In the genomic region with DNA sequence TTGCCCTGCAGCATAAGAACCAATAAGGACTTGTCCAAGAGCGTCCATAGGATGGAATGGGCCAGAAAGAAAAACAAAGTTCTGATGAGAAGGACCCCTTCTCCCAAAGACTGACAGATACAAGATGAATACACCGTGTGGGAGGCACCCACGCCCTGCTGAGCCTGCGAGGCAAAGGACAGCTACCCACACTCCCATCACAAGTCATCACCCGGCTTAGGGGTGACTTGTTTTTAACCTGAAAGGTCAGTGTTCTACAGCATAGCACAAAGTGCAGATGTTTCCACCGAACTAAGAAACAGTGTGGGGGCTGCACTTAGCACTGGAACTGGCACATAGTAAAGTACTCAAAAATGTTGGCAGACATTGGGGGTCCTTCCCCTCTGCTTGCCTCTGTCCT, we compare ENCODE assay signal across 18 cellular contexts. TPM values are rescaled to one million over a fixed set of nuclear protein-coding genes. Genes with fewer than 3 reads are reported as not detected.
A peak's percentile ranks its signal among the peaks of the same experiment; 100 is the strongest.
DNase-seq lines count a peak whose midpoint lies in the region; ATAC-seq and TF ChIP-seq lines count a peak whose summit lies in the region.
"Had no signal": no experiment of that assay in that cellular context is flagged by ENCODE, and none has a peak within 500 bp of the region (broad histone marks: within the 10 kb centered on the region; RNA-seq: fewer than 3 reads in every experiment).

No MANE protein-coding gene starts in this region.

- H3K79me2 ChIP-seq in GM23338 (replicated peaks; ENCODE audit: insufficient read depth), result peaks cover 5% of the 10 kb centered on the region; the same call in 1 of the 2 replicates

- H3K27me3 ChIP-seq in heart left ventricle, result no peaks in the 10 kb centered on the region
- peaks cover 0 to 13% of the 10 kb centered on the region in 2 experiments for H3K27me3 ChIP-seq in mesenchymal stem cell (ENCODE audit: control insufficient read depth in 1 of 2, insufficient read depth in 1 of 2, low read length in 2 of 2)
- H3K27me3 ChIP-seq in subcutaneous abdominal adipose tissue (ENCODE audit: control insufficient read depth in 5 of 5, insufficient read depth in 4 of 5, low read length in 5 of 5), result no peaks in the 10 kb centered on the region
- no peaks in the 10 kb centered on the region for H3K27me3 ChIP-seq in GM23338 (ENCODE audit: insufficient read depth)
- H3K27me3 ChIP-seq in Peyer's patch, result no peaks in the 10 kb centered on the region
- H3K27me3 ChIP-seq: cardiac muscle cell, esophagus squamous epithelium had no signal

- no peak overlapping the region for H4K91ac ChIP-seq in mesenchymal stem cell (ENCODE audit: low read length)

- H3K79me1 ChIP-seq in mesenchymal stem cell (replicated peaks; ENCODE audit: low read length, poor library complexity, severe bottlenecking), result peaks cover 7% of the 10 kb centered on the region

- H3K9me3 ChIP-seq in heart left ventricle (no peaks in the 10 kb centered on the region), mesenchymal stem cell (ENCODE audit: control insufficient read depth, low read length) (no peaks in the 10 kb centered on the region), subcutaneous abdominal adipose tissue (ENCODE audit: control insufficient read depth in 5 of 5, low read length in 5 of 5) (no peaks in the 10 kb centered on the region), Peyer's patch (no peaks in the 10 kb centered on the region)
- H3K9me3 ChIP-seq: esophagus squamous epithelium had no signal

- H3F3A ChIP-seq in GM23338 (replicated peaks; ENCODE audit: low read depth), result no peaks in the 10 kb centered on the region

- H2BK15ac ChIP-seq in mesenchymal stem cell (ENCODE audit: low read depth, poor library complexity, severe bottlenecking), result no peak overlapping the region

- H3K23ac ChIP-seq in mesenchymal stem cell (ENCODE audit: low read length in 2 of 2), result no peak overlapping the region

- 62 to 72% (median 68%) methylated on average over 6 of the region's 6 CpGs for WGBS in heart left ventricle, 4 donors
- WGBS in mesenchymal stem cell, result 97% methylated on average over 6 of the region's 6 CpGs

- POLR2A ChIA-PET in activated CD4-positive, alpha-beta memory T cell treated with anti-CD3 and anti-CD28 coated beads, Interleukin-2, amount 10 ng/mL, durations not matched to agents 7 days and 5 days (lab: Charles Lee), result interaction anchor here (1.2 kb wide), 1 partner anchor 20 kb away, joined by 3 read pairs; no protein-coding TSS in a partner anchor

- no peak overlapping the region for H2BK120ac ChIP-seq in mesenchymal stem cell (ENCODE audit: low read depth, low read length)

- H3K4me1 Mint-ChIP-seq in activated CD4-positive, alpha-beta memory T cell treated with anti-CD3 and anti-CD28 coated beads, Interleukin-2, amount 10 ng/mL, durations not matched to agents 7 days and 5 days, result peaks cover 69% of the 10 kb centered on the region
- peaks cover 15% of the 10 kb centered on the region for H3K4me1 Mint-ChIP-seq in GM23338

- no peak overlapping the region for H3K18ac ChIP-seq in mesenchymal stem cell (ENCODE audit: low read depth in 1 of 2, low read length in 2 of 2)

- no peak for DNase-seq in heart left ventricle
- no peak for DNase-seq in cardiac septum (ENCODE audit: low spot score)
- DNase-seq in activated CD4-positive, alpha-beta memory T cell treated with anti-CD3 and anti-CD28 coated beads, Interleukin-2, amount 10 ng/mL, durations not matched to agents 7 days and 5 days, result no peak
- DNase-seq in mesenchymal stem cell, result no peak
- no peak for DNase-seq in GM23338 (ENCODE audit: low spot score)
- DNase-seq in Peyer's patch, result no peak
- DNase-seq: esophagus squamous epithelium; glutamatergic neuron; NCI-H2081 treated with DMSO at 0.1 percent for 48 hours; NCI-H524; OCI-M1; SIG-M5; stimulated activated CD4-positive, alpha-beta T cell treated with anti-CD3 and anti-CD28 coated beads, Interleukin-15, amount 100 ng/mL, for 24 hours; WERI-Rb-1 had no signal

- H2BK5ac ChIP-seq in mesenchymal stem cell (ENCODE audit: low read depth, low read length, poor library complexity, severe bottlenecking), result no peak overlapping the region

- H4K20me1 ChIP-seq in GM23338 (replicated peaks; ENCODE audit: insufficient read depth), result no peaks in the 10 kb centered on the region; the same call in 1 of the 2 replicates

- H3K9me3 Mint-ChIP-seq in activated CD4-positive, alpha-beta memory T cell treated with anti-CD3 and anti-CD28 coated beads, Interleukin-2, amount 10 ng/mL, durations not matched to agents 7 days and 5 days, result no peaks in the 10 kb centered on the region
- H3K9me3 Mint-ChIP-seq in GM23338, result no peaks in the 10 kb centered on the region

- H3K9ac ChIP-seq in mesenchymal stem cell (ENCODE audit: low read length), result no peak overlapping the region
- peak overlapping the region in 2 of 5 donors; percentile 12 to 26 for H3K9ac ChIP-seq in subcutaneous abdominal adipose tissue (ENCODE audit: low read length in 5 of 5)

- H3K4me3 Mint-ChIP-seq in activated CD4-positive, alpha-beta memory T cell treated with anti-CD3 and anti-CD28 coated beads, Interleukin-2, amount 10 ng/mL, durations not matched to agents 7 days and 5 days, result no peak overlapping the region
- H3K4me3 Mint-ChIP-seq in GM23338, result no peak overlapping the region

- CTCF ChIA-PET in activated CD4-positive, alpha-beta memory T cell treated with anti-CD3 and anti-CD28 coated beads, Interleukin-2, amount 10 ng/mL, durations not matched to agents 7 days and 5 days (lab: Charles Lee), result interaction anchor here (1.2 to 1.9 kb wide), 2 partner anchors 15 to 48 kb away, joined by 3 to 6 read pairs; no protein-coding TSS in a partner anchor

- H3K4ac ChIP-seq in mesenchymal stem cell (ENCODE audit: low read depth in 1 of 2, low read length in 2 of 2), result no peak overlapping the region

- H2BK12ac ChIP-seq in mesenchymal stem cell (ENCODE audit: low read length in 2 of 2), result no peak overlapping the region

- H3K4me2 ChIP-seq in mesenchymal stem cell (ENCODE audit: low read length, poor library complexity, severe bottlenecking), result no peak overlapping the region
- no peak overlapping the region for H3K4me2 ChIP-seq in GM23338

- no peak for ATAC-seq in heart left ventricle
- no peak for ATAC-seq in GM18505 (IDR thresholded peaks at IDR 0.05; ENCODE audit: unreplicated experiment)
- ATAC-seq in GM23338, result no peak

- peak overlapping the region in 9 of 12 donors; percentile 6 to 89 (median 75) for H3K27ac ChIP-seq in heart left ventricle
- peak overlapping the region; percentile 85 for H3K27ac ChIP-seq in mesenchymal stem cell (ENCODE audit: low read length, poor library complexity, severe bottlenecking)
- H3K27ac ChIP-seq in subcutaneous abdominal adipose tissue (ENCODE audit: low read depth, low read length), result peak overlapping the region; percentile 88
- no peak overlapping the region for H3K27ac ChIP-seq in GM23338 (ENCODE audit: low read depth)
- peak overlapping the region in 1 of 4 donors; percentile 33 for H3K27ac ChIP-seq in Peyer's patch
- H3K27ac ChIP-seq: cardiac muscle cell, WERI-Rb-1 had no signal

- intact Hi-C loops in heart left ventricle (cut with DNase I) (loop anchor here in 1 of 10 donors (5.0 kb wide), 1 partner anchor 40 kb away; no protein-coding TSS in a partner anchor), cardiac septum (cut with DNase I) (no loop called here)

- no peaks in the 10 kb centered on the region for H3K27me3 Mint-ChIP-seq in activated CD4-positive, alpha-beta memory T cell treated with anti-CD3 and anti-CD28 coated beads, Interleukin-2, amount 10 ng/mL, durations not matched to agents 7 days and 5 days
- H3K27me3 Mint-ChIP-seq in GM23338 (ENCODE audit: insufficient read depth, low read depth, poor library complexity), result peaks cover 6% of the 10 kb centered on the region

- peak overlapping the region; percentile 14 for H2AK5ac ChIP-seq in mesenchymal stem cell (ENCODE audit: low read length, severe bottlenecking)

- no peak overlapping the region for H3K14ac ChIP-seq in mesenchymal stem cell (ENCODE audit: low read length in 2 of 2)

- H3K27ac Mint-ChIP-seq in activated CD4-positive, alpha-beta memory T cell treated with anti-CD3 and anti-CD28 coated beads, Interleukin-2, amount 10 ng/mL, durations not matched to agents 7 days and 5 days, result peak overlapping the region; percentile 3
- H3K27ac Mint-ChIP-seq in GM23338, result no peak overlapping the region

- no peaks in the 10 kb centered on the region for H3K9me2 ChIP-seq in GM23338 (ENCODE audit: insufficient read depth)

- no peak overlapping the region for H4K8ac ChIP-seq in mesenchymal stem cell (ENCODE audit: low read length)

- H3K4me3 ChIP-seq in heart left ventricle (no peak overlapping the region), mesenchymal stem cell (ENCODE audit: insufficient read depth in 1 of 2, low read depth in 1 of 2, low read length in 2 of 2) (no peak overlapping the region), subcutaneous abdominal adipose tissue (ENCODE audit: low read depth in 1 of 5, low read length in 5 of 5) (no peak overlapping the region), GM23338 (no peak overlapping the region), Peyer's patch (no peak overlapping the region)
- H3K4me3 ChIP-seq: cardiac muscle cell, esophagus squamous epithelium had no signal

- TF ChIP-seq CTCF in heart left ventricle (IDR thresholded peaks at IDR 0.05) (no peak), GM23338 (conservative IDR thresholded peaks at IDR 0.05; ENCODE audit: low read depth in 2 of 2) (no peak), Peyer's patch (IDR thresholded peaks at IDR 0.05) (no peak)

- H3K4me1 ChIP-seq in heart left ventricle (peaks cover 15 to 100% (median 87%) of the 10 kb centered on the region in 12 donors), mesenchymal stem cell (ENCODE audit: control insufficient read depth, insufficient read depth, low read depth, low read length) (peaks cover 74% of the 10 kb centered on the region), subcutaneous abdominal adipose tissue (ENCODE audit: control insufficient read depth in 5 of 5, insufficient read depth in 5 of 5, low read length in 5 of 5) (peaks cover 25 to 91% (median 79%) of the 10 kb centered on the region in 5 donors), GM23338 (ENCODE audit: insufficient read depth) (no peaks in the 10 kb centered on the region), Peyer's patch (peaks cover 14 to 87% (median 32%) of the 10 kb centered on the region in 4 donors)

- peaks cover 69% of the 10 kb centered on the region for H3K36me3 Mint-ChIP-seq in activated CD4-positive, alpha-beta memory T cell treated with anti-CD3 and anti-CD28 coated beads, Interleukin-2, amount 10 ng/mL, durations not matched to agents 7 days and 5 days (ENCODE audit: low read depth)
- H3K36me3 Mint-ChIP-seq in GM23338 (ENCODE audit: low read depth), result peaks cover 8% of the 10 kb centered on the region; the same call in 2 of the 3 replicates

- H3K36me3 ChIP-seq in heart left ventricle (peaks cover 0 to 50% (median 12%) of the 10 kb centered on the region in 9 donors), mesenchymal stem cell (ENCODE audit: control insufficient read depth in 1 of 2, insufficient read depth in 2 of 2, low read depth in 1 of 2, low read length in 2 of 2) (peaks cover 21 to 52% of the 10 kb centered on the region in 2 experiments), subcutaneous abdominal adipose tissue (ENCODE audit: control insufficient read depth in 5 of 5, insufficient read depth in 5 of 5, low read length in 5 of 5) (peaks cover 0 to 53% (median 35%) of the 10 kb centered on the region in 5 donors), GM23338 (ENCODE audit: insufficient read depth) (no peaks in the 10 kb centered on the region), Peyer's patch (peaks cover 0 to 37% (median 0%) of the 10 kb centered on the region in 3 donors)

- TF ChIP-seq POLR2A in heart left ventricle (IDR thresholded peaks at IDR 0.05) (no peak), GM18505 (IDR thresholded peaks at IDR 0.05; ENCODE audit: borderline replicate concordance, extremely low read depth, insufficient read depth, insufficient read length) (no peak), Peyer's patch (IDR thresholded peaks at IDR 0.05) (no peak)

- no peak overlapping the region for H2AFZ ChIP-seq in mesenchymal stem cell (ENCODE audit: low read depth, low read length)
- H2AFZ ChIP-seq in GM23338, result no peak overlapping the region

RNA-seq across cellular contexts. Expression of a gene that starts 13.9 kb away (rescaled TPM):
- 100 to 1,000 TPM in 8 of 9 donors, 10 to 100 TPM in 1; 86.0 to 180 (median 122) TPM for total RNA-seq in heart left ventricle
- polyA plus RNA-seq in heart left ventricle, result 10 to 100 TPM; 97.1 to 97.6 TPM
- 110 TPM for total RNA-seq in cardiac septum
- 100 to 1,000 TPM; 188 to 201 TPM for total RNA-seq in activated CD4-positive, alpha-beta memory T cell treated with anti-CD3 and anti-CD28 coated beads, Interleukin-2, amount 10 ng/mL, durations not matched to agents 7 days and 5 days
- polyA plus RNA-seq in mesenchymal stem cell (2013, experiment 1 of 2), result 50.6 TPM
- polyA plus RNA-seq in mesenchymal stem cell (2013, experiment 2 of 2), result 50.3 TPM
- total RNA-seq in GM23338 (2014; rRNA removed; shearing (Covaris generic)), result 29.6 and 35.8 TPM in 2 replicates
- polyA plus RNA-seq in GM23338 (2016; fragmentation: Nextera tagmentation; extraction: Ambion mirVana), result 10.3 and 12.2 TPM in 2 replicates
- 100 to 1,000 TPM; 191 to 352 (median 266) TPM for total RNA-seq in Peyer's patch

RNA-seq across cellular contexts. Expression of a gene that starts 46.5 kb away (rescaled TPM):
- total RNA-seq in heart left ventricle (1,000 to 10,000 TPM in 2 of 9 donors, 100 to 1,000 TPM in 7; 416 to 1,563 (median 738) TPM), cardiac septum (461 TPM), Peyer's patch (100 to 1,000 TPM; 143 to 690 (median 479) TPM)
- polyA plus RNA-seq in heart left ventricle (1,000 to 10,000 TPM in 1 of 2 donors, 100 to 1,000 TPM in 1; 819 to 1,415 TPM), GM23338 (2016; fragmentation: Nextera tagmentation; extraction: Ambion mirVana) (27.6 and 28.0 TPM in 2 replicates)
- not detected for total RNA-seq in activated CD4-positive, alpha-beta memory T cell treated with anti-CD3 and anti-CD28 coated beads, Interleukin-2, amount 10 ng/mL, durations not matched to agents 7 days and 5 days
- 39.2 TPM for polyA plus RNA-seq in mesenchymal stem cell (2013, experiment 1 of 2)
- 40.8 TPM for polyA plus RNA-seq in mesenchymal stem cell (2013, experiment 2 of 2)
- 48.4 and 48.9 TPM in 2 replicates for total RNA-seq in GM23338 (2014; rRNA removed; shearing (Covaris generic))
- total RNA-seq: T-helper 1 cell treated with Interleukin-12 subunit alpha and Interleukin-12 subunit beta and Interleukin-4 antibody, amounts not matched to agents 30 ng/mL and 1 ng/mL, for 36 hours had no signal

Comparison
In these comparisons a context has a peak if more than half of its experiments do, and no peak if none do; other contexts are left out.
1. RNA of a gene that starts 46.5 kb away (total RNA-seq): 416 to 1,563 TPM in heart left ventricle, 143 to 690 TPM in Peyer's patch, 461 TPM in cardiac septum (single experiment) and 48.4 to 48.9 TPM in GM23338; not detected in activated CD4-positive, alpha-beta memory T cell treated with anti-CD3 and anti-CD28 coated beads, Interleukin-2, amount 10 ng/mL, durations not matched to agents 7 days and 5 days; every median in the first group is over 10 times any median in the second.